ENCODE assay signal across 16 cellular contexts in the genomic region with DNA sequence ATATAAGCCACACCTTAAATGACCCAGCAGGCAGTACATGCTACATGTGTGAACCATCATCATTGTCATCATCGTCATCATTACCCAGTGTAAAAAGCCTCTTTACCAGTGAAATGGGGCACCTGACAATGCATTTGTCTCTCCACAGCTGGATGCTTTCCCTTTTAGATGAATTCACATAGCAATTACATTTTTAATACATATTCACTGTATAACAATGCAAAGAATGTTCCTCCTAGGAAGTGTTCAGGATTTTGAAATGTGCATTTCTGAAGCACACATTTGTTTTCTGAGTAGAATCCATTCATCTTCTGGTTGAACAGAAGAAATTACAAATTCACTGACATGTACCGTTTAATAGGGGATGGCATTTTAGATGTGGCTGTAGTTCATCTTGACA.
DNase-seq lines count a peak whose midpoint lies in the region; FAIRE-seq and TF ChIP-seq lines count a peak whose summit lies in the region.
"Had no signal": no experiment of that assay in that cellular context is flagged by ENCODE, and none has a peak within 500 bp of the region (broad histone marks: within the 10 kb centered on the region; RNA-seq: fewer than 3 reads in every experiment).

No MANE protein-coding gene starts in this region.

- no peaks in the 10 kb centered on the region for H3K27me3 ChIP-seq in adipocyte (replicated peaks; ENCODE audit: control insufficient read depth, insufficient read depth, low read length)
- H3K27me3 ChIP-seq in smooth muscle cell (ENCODE audit: low read depth), result no peaks in the 10 kb centered on the region
- H3K27me3 ChIP-seq: neutrophil, suprapubic skin had no signal

- no peak overlapping the region for H3K27ac ChIP-seq in smooth muscle cell (ENCODE audit: low read depth)
- H3K27ac ChIP-seq: neutrophil, suprapubic skin had no signal

- WGBS in smooth muscle cell (ENCODE audit: low lambda C conversion rate), result 84% methylated on average over 2 of the region's 2 CpGs

- no peak for TF ChIP-seq POLR2A in H54 (IDR thresholded peaks at IDR 0.05; ENCODE audit: low read depth, low read length)

- no peak overlapping the region for H3K4me3 ChIP-seq in adipocyte (ENCODE audit: low read length)
- no peak overlapping the region for H3K4me3 ChIP-seq in smooth muscle cell
- H3K4me3 ChIP-seq: lung, suprapubic skin had no signal

- no peak overlapping the region for H2AFZ ChIP-seq in smooth muscle cell (ENCODE audit: low read depth)

- no peak for TF ChIP-seq CTCF in smooth muscle cell (IDR thresholded peaks at IDR 0.05; ENCODE audit: borderline replicate concordance, insufficient read depth, poor library complexity, severe bottlenecking)

- peak overlapping the region; percentile 1 for H3K4me2 ChIP-seq in smooth muscle cell

- H3K9ac ChIP-seq in adipocyte (ENCODE audit: low read length) (no peak overlapping the region), smooth muscle cell (ENCODE audit: low read depth) (no peak overlapping the region)

- peaks cover 52% of the 10 kb centered on the region for H4K20me1 ChIP-seq in smooth muscle cell (ENCODE audit: low read depth)

- H3K4me1 ChIP-seq in adipocyte (ENCODE audit: control insufficient read depth, insufficient read depth, low read length), result peaks cover 41% of the 10 kb centered on the region
- H3K4me1 ChIP-seq in smooth muscle cell (ENCODE audit: low read depth), result peaks cover 13% of the 10 kb centered on the region

- H3K36me3 ChIP-seq in adipocyte (ENCODE audit: control insufficient read depth, insufficient read depth, low read length, severe bottlenecking) (peaks cover 19% of the 10 kb centered on the region), smooth muscle cell (ENCODE audit: low read depth) (no peaks in the 10 kb centered on the region)
- H3K36me3 ChIP-seq: suprapubic skin had no signal

- no peak for FAIRE-seq in H54 (lab: Jason Lieb, UNC)
- FAIRE-seq: D721Med had no signal

- H3K9me3 ChIP-seq in adipocyte (ENCODE audit: control insufficient read depth, low read length), result no peaks in the 10 kb centered on the region
- H3K9me3 ChIP-seq in smooth muscle cell (replicated peaks; ENCODE audit: low read depth), result no peaks in the 10 kb centered on the region
- H3K9me3 ChIP-seq: neutrophil, suprapubic skin had no signal

- H3K79me2 ChIP-seq in smooth muscle cell (ENCODE audit: low read depth), result peaks cover 43% of the 10 kb centered on the region

- peak; percentile 5 for DNase-seq in H54 (ENCODE audit: insufficient read length, low spot score)
- peak; percentile 82 for DNase-seq in adipocyte (ENCODE audit: low read depth)
- DNase-seq in fibroblast of peridontal ligament (ENCODE audit: extremely low read depth), result peak; percentile 72
- no peak for DNase-seq in smooth muscle cell (lab: John Stamatoyannopoulos, UW; ENCODE audit: unreplicated experiment)
- DNase-seq in NCI-H146 (lab: John Stamatoyannopoulos, UW), result no peak
- DNase-seq in activated effector memory CD4-positive, alpha-beta T cell treated with anti-CD3 and anti-CD28 coated beads, Interleukin-2, amount 50 U/mL, for 16 hours, result no peak
- no peak for DNase-seq in stimulated activated naive CD4-positive, alpha-beta T cell treated with Interleukin-2 at 50 U/mL for 16 hours (lab: John Stamatoyannopoulos, UW)
- DNase-seq: activated CD4-positive, CD25-positive, alpha-beta regulatory T cell treated with anti-CD3 and anti-CD28 coated beads, Interleukin-2, amount 50 U/mL, for 72 hours; activated naive CD8-positive, alpha-beta T cell treated with anti-CD3 and anti-CD28 coated beads for 36 hours; Kasumi-1; NCI-H2081; NK-92 treated with Interleukin-12 subunit alpha and Interleukin-12 subunit beta, amount 100 ng/mL, for 24 hours had no signal

- no peaks in the 10 kb centered on the region for H3F3A ChIP-seq in smooth muscle cell (ENCODE audit: low read depth)

Comparison
In these comparisons a context has a peak if more than half of its experiments do, and no peak if none do; other contexts are left out.
1. DNase-seq: peak in H54 (single experiment), adipocyte (single experiment) and fibroblast of peridontal ligament (single experiment); none in smooth muscle cell (single experiment), NCI-H146 (single experiment), activated effector memory CD4-positive, alpha-beta T cell treated with anti-CD3 and anti-CD28 coated beads, Interleukin-2, amount 50 U/mL, for 16 hours (single experiment) and stimulated activated naive CD4-positive, alpha-beta T cell treated with Interleukin-2 at 50 U/mL for 16 hours (single experiment).